ENCODE assay signal across 9 cellular contexts in genomic region chrX:154019061-154019621, GRCh38. TPM values are rescaled to one million over a fixed set of nuclear protein-coding genes. Genes with fewer than 3 reads are reported as not detected.
DNase-seq lines count a peak whose midpoint lies in the region; ATAC-seq, FAIRE-seq and TF ChIP-seq lines count a peak whose summit lies in the region.
"Had no signal": no experiment of that assay in that cellular context is flagged by ENCODE, and none has a peak within 500 bp of the region (broad histone marks: within the 10 kb centered on the region; RNA-seq: fewer than 3 reads in every experiment).

No MANE protein-coding gene starts in this region.

- H3F3A ChIP-seq in PC-3 (ENCODE audit: low read length, unreplicated experiment) = no peaks in the 10 kb centered on the region

- H3K27me3 Mint-ChIP-seq in natural killer cell (ENCODE audit: low read depth in 2 of 2) = no peaks in the 10 kb centered on the region

- no TSS peak for BruUV-seq in PC-3 (replicated peaks; lab: Mats Ljungman, UMichigan)

- H3K9me3 ChIP-seq in PC-3 (ENCODE audit: low read length) = no peaks in the 10 kb centered on the region

- H3K27ac ChIP-seq in PC-3 (ENCODE audit: low read length) = peak overlapping the region; percentile 48
- H3K27ac ChIP-seq in dorsolateral prefrontal cortex = peak overlapping the region in 51 of 59 donors; percentile 6 to 86 (median 63)

- peaks cover 18% of the 10 kb centered on the region for H3K36me3 ChIP-seq in PC-3 (ENCODE audit: low read depth, low read length)

- peak overlapping the region; percentile 100 for H3K4me2 ChIP-seq in PC-3 (ENCODE audit: low read length)

- H3K79me2 ChIP-seq in PC-3 (ENCODE audit: low read length) = peaks cover 51% of the 10 kb centered on the region

- peak overlapping the region; percentile 97 for H3K4me3 ChIP-seq in PC-3 (ENCODE audit: low read length)
- peak overlapping the region; percentile 29 to 71 (median 55) for H3K4me3 ChIP-seq in dorsolateral prefrontal cortex

- POLR2A ChIA-PET in PC-3 (lab: Charles Lee; ENCODE audit: unreplicated experiment) = no interaction called here

- peak; percentile 14 for ATAC-seq in PC-3
- peak in 2 of 3 donors; percentile 5 to 11 for ATAC-seq in natural killer cell

- intact Hi-C loops in PC-3 (cut with micrococcal nuclease) (no loop called here), dorsolateral prefrontal cortex (cut with DNase I) (loop anchor here in 1 of 2 donors (2.0 to 5.0 kb wide), 2 partner anchors 33 to 78 kb away; partner anchors contain the start of gene MECP2), natural killer cell (cut with micrococcal nuclease) (loop anchor here (10.0 kb wide), 1 partner anchor 76 kb away; the partner anchor contains the start of gene MECP2)

- peak; percentile 44 for DNase-seq in stimulated activated CD4-positive, alpha-beta T cell treated with anti-CD3 and anti-CD28 coated beads, Interleukin-15, amount 100 ng/mL, for 24 hours
- DNase-seq in stimulated activated CD4-positive, alpha-beta T cell treated with anti-CD3 and anti-CD28 coated beads, Interleukin-4, amount 100 ng/mL, for 4 hours = no peak
- DNase-seq in PC-3 (no peak), dorsolateral prefrontal cortex (no peak), natural killer cell (no peak), KG1 (lab: John Stamatoyannopoulos, UW) (no peak), RCC 7860 (ENCODE audit: low spot score) (no peak), GOT3 (lab: John Stamatoyannopoulos, UW) (no peak)

- peak overlapping the region; percentile 95 for H3K9ac ChIP-seq in PC-3 (ENCODE audit: low read length)

- H3K27me3 ChIP-seq in PC-3 (ENCODE audit: low read length) (no peaks in the 10 kb centered on the region), dorsolateral prefrontal cortex (peaks cover 0 to 64% (median 11%) of the 10 kb centered on the region in 45 donors)

- CTCF ChIA-PET in PC-3 (lab: Charles Lee) = no interaction called here

- H3K9me3 Mint-ChIP-seq in natural killer cell = no peaks in the 10 kb centered on the region

- peaks cover 0 to 6% of the 10 kb centered on the region in 2 donors for H3K4me1 Mint-ChIP-seq in natural killer cell

- no peaks in the 10 kb centered on the region for H3K9me2 ChIP-seq in PC-3 (replicated peaks; ENCODE audit: low read length)

- TF ChIP-seq CTCF in PC-3 (conservative IDR thresholded peaks at IDR 0.05; ENCODE audit: low read depth, low read length) = no peak
- TF ChIP-seq CTCF in dorsolateral prefrontal cortex (IDR thresholded peaks at IDR 0.05 in 54 of 56, conservative IDR thresholded peaks at IDR 0.05 in 2 of 56; ENCODE audit: low read depth in 1 of 56, partially characterized antibody in 56 of 56) = no peak
- no peak for TF ChIP-seq CTCF in natural killer cell (IDR thresholded peaks at IDR 0.05)

- peak overlapping the region; percentile 34; the same call in 1 of the 2 replicates for H2AFZ ChIP-seq in PC-3 (ENCODE audit: low read length)

- no peaks in the 10 kb centered on the region for H3K36me3 Mint-ChIP-seq in natural killer cell

- no peaks in the 10 kb centered on the region for H4K20me1 ChIP-seq in PC-3 (ENCODE audit: low read length)

- no peak for FAIRE-seq in RCC 7860 (lab: Jason Lieb, UNC)
- FAIRE-seq: islet of Langerhans had no signal

- H3K4me3 Mint-ChIP-seq in natural killer cell = peak overlapping the region; percentile 89

- H3K27ac Mint-ChIP-seq in natural killer cell = peak overlapping the region; percentile 80 to 81

- peaks cover 24% of the 10 kb centered on the region for H3K4me1 ChIP-seq in PC-3 (ENCODE audit: insufficient read depth, low read length)

RNA-seq across cellular contexts. Expression of gene IRAK1, which starts 0.6 kb away (rescaled TPM):
- 366 and 427 TPM in 2 replicates for total RNA-seq in PC-3 (2014; rRNA removed)
- total RNA-seq in dorsolateral prefrontal cortex = 100 to 1,000 TPM in 2 of 120 experiments, 10 to 100 TPM in 118; 27.2 to 130 (median 49.0) TPM
- total RNA-seq in natural killer cell = 100 to 1,000 TPM in 2 of 3 donors, 10 to 100 TPM in 1; 87.5 to 114 (median 107) TPM

RNA-seq across cellular contexts. Expression of gene TMEM187, which starts 46.6 kb away (rescaled TPM):
- total RNA-seq in PC-3 (2014; rRNA removed) = 10.6 and 12.4 TPM in 2 replicates
- 10 to 100 TPM in 29 of 120 experiments, 1 to 10 TPM in 91; 2.7 to 17.2 (median 8.0) TPM for total RNA-seq in dorsolateral prefrontal cortex
- total RNA-seq in natural killer cell = 1 to 10 TPM; 1.2 to 4.3 (median 1.4) TPM

RNA-seq across cellular contexts. Expression of gene HCFC1, which starts 47.5 kb away (rescaled TPM):
- 66.9 and 94.0 TPM in 2 replicates for total RNA-seq in PC-3 (2014; rRNA removed)
- total RNA-seq in dorsolateral prefrontal cortex = 10 to 100 TPM; 41.2 to 97.5 (median 57.4) TPM
- total RNA-seq in natural killer cell = 10 to 100 TPM; 65.2 to 76.7 (median 67.5) TPM
